In genomic region chr2:168246072-168246482, GRCh38 we compare ENCODE assay signal across 8 cellular contexts. TPM values are rescaled to one million over a fixed set of nuclear protein-coding genes. Genes with fewer than 3 reads are reported as not detected.
A peak's percentile ranks its signal among the peaks of the same experiment; 100 is the strongest.
DNase-seq lines count a peak whose midpoint lies in the region; ATAC-seq and TF ChIP-seq lines count a peak whose summit lies in the region.

No MANE protein-coding gene starts in this region.

- no peak for ATAC-seq in HG03159 (IDR thresholded peaks at IDR 0.05; ENCODE audit: unreplicated experiment)

- no peak for TF ChIP-seq CTCF in WI38 (IDR thresholded peaks at IDR 0.05; ENCODE audit: low read depth, low read length)
- TF ChIP-seq CTCF in right atrium auricular region (IDR thresholded peaks at IDR 0.05): no peak
- TF ChIP-seq CTCF in spleen (IDR thresholded peaks at IDR 0.05 in 8 of 11, conservative IDR thresholded peaks at IDR 0.05 in 3 of 11): no peak

- H3K27me3 ChIP-seq in right atrium auricular region (no peaks in the 10 kb centered on the region), spleen (replicated peaks in 1 of 7) (no peaks in the 10 kb centered on the region)

- H3K4me1 ChIP-seq in right atrium auricular region (peaks cover 0 to 30% of the 10 kb centered on the region in 2 donors), spleen (peaks cover 7 to 62% (median 45%) of the 10 kb centered on the region in 6 donors)

- H3K27ac ChIP-seq in right atrium auricular region: peak overlapping the region; percentile 82 to 83
- peak overlapping the region; percentile 44 to 91 (median 82) for H3K27ac ChIP-seq in spleen

- no peaks in the 10 kb centered on the region for H3K36me3 ChIP-seq in right atrium auricular region
- H3K36me3 ChIP-seq in spleen: no peaks in the 10 kb centered on the region

- H3K4me3 ChIP-seq in WI38 (ENCODE audit: low read depth, low read length) (peak overlapping the region; percentile 82), right atrium auricular region (peak overlapping the region; percentile 71 to 87), spleen (peak overlapping the region; percentile 62 to 95 (median 82))

- TF ChIP-seq POLR2A in spleen (IDR thresholded peaks at IDR 0.05): no peak

- in situ Hi-C loops in G401 (cut with HindIII; ENCODE audit: low sequenced_read_pairs): no loop called here

- intact Hi-C loops in spleen (cut with DNase I; ENCODE audit: low total_unique reads): no loop called here

- 23 to 26% (median 24%) methylated on average over 11 of the region's 11 CpGs for WGBS in spleen, 5 donors

- no peaks in the 10 kb centered on the region for H3K9me3 ChIP-seq in right atrium auricular region
- no peaks in the 10 kb centered on the region for H3K9me3 ChIP-seq in spleen

- DNase-seq in DMS 273 treated with DMSO at 0.1 percent for 48 hours (lab: John Stamatoyannopoulos, UW) (peak; percentile 11), DMS 273 (lab: John Stamatoyannopoulos, UW; ENCODE audit: unreplicated experiment) (no peak), right atrium auricular region (ENCODE audit: low spot score) (no peak), spleen (no peak), G401 (ENCODE audit: low spot score) (no peak), mesenteric fat pad (ENCODE audit: low spot score) (no peak)

RNA-seq across cellular contexts. Expression of gene STK39, which starts 1.3 kb away (rescaled TPM):
- total RNA-seq in right atrium auricular region (10 to 100 TPM in 1 of 2 donors, 1 to 10 TPM in 1; 6.0 to 13.6 TPM), spleen (10 to 100 TPM in 6 of 7 donors, 1 to 10 TPM in 1; 9.1 to 17.8 (median 12.9) TPM), mesenteric fat pad (40.5 TPM)
- polyA plus RNA-seq in spleen: 10 to 100 TPM in 1 of 3 donors, 1 to 10 TPM in 2; 8.6 to 11.5 (median 8.6) TPM
- 0.68 TPM in 1 of 2 replicates, not detected in the other for total RNA-seq in G401 (2014; rRNA removed; shearing (Covaris generic))
